Comparison of ENCODE assay signal across 8 cellular contexts in genomic region chr12:47870175-47870781, GRCh38. TPM values are rescaled to one million over a fixed set of nuclear protein-coding genes. Genes with fewer than 3 reads are reported as not detected.
DNase-seq lines count a peak whose midpoint lies in the region; ATAC-seq and TF ChIP-seq lines count a peak whose summit lies in the region.

No MANE protein-coding gene starts in this region.

- POLR2A ChIA-PET in activated CD8-positive, alpha-beta T cell treated with anti-CD3 and anti-CD28 coated beads for 36 hours (lab: Charles Lee), result interaction anchor here (0.6 to 4.6 kb wide), 5 partner anchors 9 to 25 kb away, joined by 3 to 26 read pairs (median 4); no protein-coding TSS in a partner anchor

- intact Hi-C loops in activated CD8-positive, alpha-beta T cell treated with anti-CD3 and anti-CD28 coated beads for 36 hours (cut with micrococcal nuclease), result no loop called here
- intact Hi-C loops in thyroid gland (cut with DNase I), result no loop called here

- H3K9me3 ChIP-seq in iPS DF 6.9 (ENCODE audit: control insufficient read depth, insufficient read depth, low read length), result no peaks in the 10 kb centered on the region
- H3K9me3 ChIP-seq in thyroid gland, result no peaks in the 10 kb centered on the region

- WGBS in iPS DF 6.9 (ENCODE audit: insufficient coverage, insufficient read length), result no CpG with 5 or more reads among the region's 6 CpGs
- 36% methylated on average over 6 of the region's 6 CpGs for WGBS in thyroid gland, 2 donors

- no peak overlapping the region for H3K4me3 ChIP-seq in iPS DF 6.9 (ENCODE audit: low read length)
- H3K4me3 ChIP-seq in thyroid gland (replicated peaks in 1 of 3), result no peak overlapping the region

- no peaks in the 10 kb centered on the region for H3K27me3 ChIP-seq in iPS DF 6.9 (ENCODE audit: control insufficient read depth, insufficient read depth, low read length)
- H3K27me3 ChIP-seq in thyroid gland, result no peaks in the 10 kb centered on the region
- H3K27me3 ChIP-seq in foreskin keratinocyte, result no peaks in the 10 kb centered on the region

- peaks cover 48% of the 10 kb centered on the region for H3K4me1 Mint-ChIP-seq in activated CD8-positive, alpha-beta T cell treated with anti-CD3 and anti-CD28 coated beads for 36 hours (ENCODE audit: low read depth)

- peaks cover 79% of the 10 kb centered on the region for H3K36me3 Mint-ChIP-seq in activated CD8-positive, alpha-beta T cell treated with anti-CD3 and anti-CD28 coated beads for 36 hours (ENCODE audit: low read depth)

- CTCF ChIA-PET in activated CD8-positive, alpha-beta T cell treated with anti-CD3 and anti-CD28 coated beads for 36 hours (lab: Charles Lee), result interaction anchor here (0.7 to 3.6 kb wide), 9 partner anchors 9 to 319 kb away, joined by 3 to 27 read pairs (median 6); partner anchors contain the start of gene VDR

- peak; percentile 49 for TF ChIP-seq CTCF in activated CD8-positive, alpha-beta T cell treated with anti-CD3 and anti-CD28 coated beads for 36 hours (IDR thresholded peaks at IDR 0.05)
- TF ChIP-seq CTCF in thyroid gland (IDR thresholded peaks at IDR 0.05), result peak in 5 of 6 experiments; percentile 2 to 47 (median 27)
- TF ChIP-seq CTCF in foreskin keratinocyte (conservative IDR thresholded peaks at IDR 0.05), result no peak

- no peak overlapping the region for H3K4me3 Mint-ChIP-seq in activated CD8-positive, alpha-beta T cell treated with anti-CD3 and anti-CD28 coated beads for 36 hours

- peak overlapping the region; percentile 59 for H3K27ac Mint-ChIP-seq in activated CD8-positive, alpha-beta T cell treated with anti-CD3 and anti-CD28 coated beads for 36 hours

- H3K36me3 ChIP-seq in iPS DF 6.9 (ENCODE audit: control insufficient read depth, insufficient read depth, low read length) (no peaks in the 10 kb centered on the region), thyroid gland (no peaks in the 10 kb centered on the region)

- H3K4me1 ChIP-seq in iPS DF 6.9 (ENCODE audit: control insufficient read depth, insufficient read depth, low read length) (no peaks in the 10 kb centered on the region), thyroid gland (peaks cover 7 to 16% of the 10 kb centered on the region in 2 donors), foreskin keratinocyte (no peaks in the 10 kb centered on the region)

- peak in 1 of 2 donors; percentile 14 for TF ChIP-seq POLR2A in thyroid gland (IDR thresholded peaks at IDR 0.05)

- H3K27me3 Mint-ChIP-seq in activated CD8-positive, alpha-beta T cell treated with anti-CD3 and anti-CD28 coated beads for 36 hours, result no peaks in the 10 kb centered on the region

- H3K27ac ChIP-seq in iPS DF 6.9 (ENCODE audit: low read length) (no peak overlapping the region), thyroid gland (peak overlapping the region in 2 of 3 donors; percentile 3 to 50), foreskin keratinocyte (no peak overlapping the region)

- DNase-seq in GM04504 (ENCODE audit: low read depth) (peak; percentile 38), iPS DF 6.9 (ENCODE audit: low read depth, low spot score) (peak; percentile 33), thyroid gland (peak; percentile 57 to 61), SIG-M5 (lab: John Stamatoyannopoulos, UW) (no peak), cerebellar nuclear complex (lab: John Stamatoyannopoulos, UW) (no peak), foreskin keratinocyte (no peak)
- no peak for DNase-seq in activated CD8-positive, alpha-beta T cell treated with anti-CD3 and anti-CD28 coated beads for 36 hours

- ATAC-seq in HG02571 (IDR thresholded peaks at IDR 0.05; ENCODE audit: unreplicated experiment) (peak; percentile 36), foreskin keratinocyte (no peak)
- ATAC-seq in activated CD8-positive, alpha-beta T cell treated with anti-CD3 and anti-CD28 coated beads for 36 hours, result no peak

- no peaks in the 10 kb centered on the region for H3K9me3 Mint-ChIP-seq in activated CD8-positive, alpha-beta T cell treated with anti-CD3 and anti-CD28 coated beads for 36 hours

RNA-seq across cellular contexts. Expression of gene VDR, which starts 34.5 kb away (rescaled TPM):
- total RNA-seq in activated CD8-positive, alpha-beta T cell treated with anti-CD3 and anti-CD28 coated beads for 36 hours, result 10 to 100 TPM; 84.6 to 86.4 TPM
- total RNA-seq in thyroid gland (1 to 10 TPM; 3.5 to 5.2 (median 3.9) TPM), foreskin keratinocyte (33.4 and 33.6 TPM in 2 replicates)
- polyA plus RNA-seq in foreskin keratinocyte, result 14.9 and 15.8 TPM in 2 replicates

RNA-seq across cellular contexts. Expression of gene HDAC7, which starts 50.6 kb away (rescaled TPM):
- 100 to 1,000 TPM; 373 to 382 TPM for total RNA-seq in activated CD8-positive, alpha-beta T cell treated with anti-CD3 and anti-CD28 coated beads for 36 hours
- total RNA-seq in thyroid gland (10 to 100 TPM; 44.5 to 61.9 (median 52.6) TPM), foreskin keratinocyte (52.3 and 55.8 TPM in 2 replicates)
- polyA plus RNA-seq in foreskin keratinocyte, result 47.3 and 51.7 TPM in 2 replicates

Comparison
In these comparisons a context has a peak if more than half of its experiments do, and no peak if none do; other contexts are left out.
1. DNase-seq: peak in GM04504 (single experiment), iPS DF 6.9 (single experiment) and thyroid gland (2 of 2); none in activated CD8-positive, alpha-beta T cell treated with anti-CD3 and anti-CD28 coated beads for 36 hours (single experiment), SIG-M5 (single experiment), cerebellar nuclear complex (0 of 2) and foreskin keratinocyte (0 of 2).
2. H3K27ac ChIP-seq: peak in thyroid gland (2 of 3); none in iPS DF 6.9 (single experiment) and foreskin keratinocyte (single experiment).